Comparison of ENCODE assay signal across 2 cellular contexts in the genomic region with DNA sequence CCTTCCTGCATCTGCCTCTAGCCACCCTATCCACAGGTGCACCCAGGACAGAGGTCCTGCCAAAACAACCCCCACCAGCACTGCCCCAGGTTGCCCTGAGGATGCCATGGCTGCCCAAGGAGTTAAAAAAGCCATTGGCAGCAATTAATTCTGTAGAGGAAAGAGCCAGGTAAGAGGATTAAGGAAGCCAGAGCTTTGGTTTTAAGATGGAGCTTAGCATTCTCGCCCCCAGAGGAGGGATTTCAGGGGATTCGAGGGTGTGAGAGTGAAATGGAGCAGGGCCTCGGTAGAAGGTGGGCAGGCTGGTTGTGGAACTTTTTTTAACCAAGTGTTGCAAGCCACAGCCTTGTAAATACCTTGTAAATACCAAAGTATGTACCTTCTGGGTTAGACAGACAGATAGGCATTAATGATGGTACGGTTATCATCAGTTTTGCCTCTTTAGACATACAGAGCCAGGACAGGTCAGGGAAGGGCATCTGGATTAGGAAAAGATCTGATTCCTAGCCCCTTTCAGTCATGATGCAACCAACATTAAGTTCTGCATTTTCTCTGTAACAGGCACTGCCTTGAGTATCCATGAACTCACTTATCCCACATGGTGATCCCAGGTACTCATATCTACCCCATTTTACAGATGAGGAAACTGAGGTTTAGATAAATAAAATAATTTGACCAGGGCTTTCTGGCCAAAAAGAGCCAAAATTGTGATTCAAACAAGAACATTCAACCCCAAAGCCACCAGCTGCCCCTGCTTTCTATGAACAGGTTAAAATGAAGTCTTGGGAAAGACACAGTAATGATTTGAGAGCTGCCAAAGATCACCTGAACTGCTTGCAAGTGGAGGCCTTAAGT.
TF ChIP-seq lines count a peak whose summit lies in the region.

No MANE protein-coding gene starts in this region.

TF ChIP-seq in IMR-90, 13 proteins besides CTCF, POLR2A, EP300 and RAD21:
- no peak for TF ChIP-seq CHD1 (IDR thresholded peaks at IDR 0.05; ENCODE audit: low read depth, low read length)
- TF ChIP-seq CEBPB (IDR thresholded peaks at IDR 0.05; ENCODE audit: low read depth, low read length) = no peak
- TF ChIP-seq NFE2L2 (IDR thresholded peaks at IDR 0.05; ENCODE audit: low read depth, low read length) = no peak
- TF ChIP-seq MXI1 (IDR thresholded peaks at IDR 0.05; ENCODE audit: borderline replicate concordance, low read depth, low read length) = no peak
- no peak for TF ChIP-seq RCOR1 (IDR thresholded peaks at IDR 0.05; ENCODE audit: insufficient replicate concordance, low read length)
- TF ChIP-seq RFX5 (IDR thresholded peaks at IDR 0.05; ENCODE audit: low read depth, low read length) = no peak
- TF ChIP-seq, protein P1, sequence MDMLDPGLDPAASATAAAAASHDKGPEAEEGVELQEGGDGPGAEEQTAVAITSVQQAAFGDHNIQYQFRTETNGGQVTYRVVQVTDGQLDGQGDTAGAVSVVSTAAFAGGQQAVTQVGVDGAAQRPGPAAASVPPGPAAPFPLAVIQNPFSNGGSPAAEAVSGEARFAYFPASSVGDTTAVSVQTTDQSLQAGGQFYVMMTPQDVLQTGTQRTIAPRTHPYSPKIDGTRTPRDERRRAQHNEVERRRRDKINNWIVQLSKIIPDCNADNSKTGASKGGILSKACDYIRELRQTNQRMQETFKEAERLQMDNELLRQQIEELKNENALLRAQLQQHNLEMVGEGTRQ (IDR thresholded peaks at IDR 0.05; ENCODE audit: low read depth, low read length) = no peak
- no peak for TF ChIP-seq FOS (IDR thresholded peaks at IDR 0.05; ENCODE audit: low read depth, low read length)
- no peak for TF ChIP-seq MAFK (IDR thresholded peaks at IDR 0.05; ENCODE audit: low read depth, low read length)
- TF ChIP-seq, protein P2, sequence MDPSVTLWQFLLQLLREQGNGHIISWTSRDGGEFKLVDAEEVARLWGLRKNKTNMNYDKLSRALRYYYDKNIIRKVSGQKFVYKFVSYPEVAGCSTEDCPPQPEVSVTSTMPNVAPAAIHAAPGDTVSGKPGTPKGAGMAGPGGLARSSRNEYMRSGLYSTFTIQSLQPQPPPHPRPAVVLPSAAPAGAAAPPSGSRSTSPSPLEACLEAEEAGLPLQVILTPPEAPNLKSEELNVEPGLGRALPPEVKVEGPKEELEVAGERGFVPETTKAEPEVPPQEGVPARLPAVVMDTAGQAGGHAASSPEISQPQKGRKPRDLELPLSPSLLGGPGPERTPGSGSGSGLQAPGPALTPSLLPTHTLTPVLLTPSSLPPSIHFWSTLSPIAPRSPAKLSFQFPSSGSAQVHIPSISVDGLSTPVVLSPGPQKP (IDR thresholded peaks at IDR 0.05; ENCODE audit: borderline replicate concordance, low read depth, low read length) = no peak
TF ChIP-seq in IMR-90: peak in this region for 0.

TF ChIP-seq in K562, 482 proteins besides CTCF, POLR2A, EP300 and RAD21:
- TF ChIP-seq, protein P3, sequence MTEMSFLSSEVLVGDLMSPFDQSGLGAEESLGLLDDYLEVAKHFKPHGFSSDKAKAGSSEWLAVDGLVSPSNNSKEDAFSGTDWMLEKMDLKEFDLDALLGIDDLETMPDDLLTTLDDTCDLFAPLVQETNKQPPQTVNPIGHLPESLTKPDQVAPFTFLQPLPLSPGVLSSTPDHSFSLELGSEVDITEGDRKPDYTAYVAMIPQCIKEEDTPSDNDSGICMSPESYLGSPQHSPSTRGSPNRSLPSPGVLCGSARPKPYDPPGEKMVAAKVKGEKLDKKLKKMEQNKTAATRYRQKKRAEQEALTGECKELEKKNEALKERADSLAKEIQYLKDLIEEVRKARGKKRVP (CRISPR knock-in tag; IDR thresholded peaks at IDR 0.05) = no peak
- TF ChIP-seq, protein P4, sequence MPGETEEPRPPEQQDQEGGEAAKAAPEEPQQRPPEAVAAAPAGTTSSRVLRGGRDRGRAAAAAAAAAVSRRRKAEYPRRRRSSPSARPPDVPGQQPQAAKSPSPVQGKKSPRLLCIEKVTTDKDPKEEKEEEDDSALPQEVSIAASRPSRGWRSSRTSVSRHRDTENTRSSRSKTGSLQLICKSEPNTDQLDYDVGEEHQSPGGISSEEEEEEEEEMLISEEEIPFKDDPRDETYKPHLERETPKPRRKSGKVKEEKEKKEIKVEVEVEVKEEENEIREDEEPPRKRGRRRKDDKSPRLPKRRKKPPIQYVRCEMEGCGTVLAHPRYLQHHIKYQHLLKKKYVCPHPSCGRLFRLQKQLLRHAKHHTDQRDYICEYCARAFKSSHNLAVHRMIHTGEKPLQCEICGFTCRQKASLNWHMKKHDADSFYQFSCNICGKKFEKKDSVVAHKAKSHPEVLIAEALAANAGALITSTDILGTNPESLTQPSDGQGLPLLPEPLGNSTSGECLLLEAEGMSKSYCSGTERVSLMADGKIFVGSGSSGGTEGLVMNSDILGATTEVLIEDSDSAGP (CRISPR knock-in tag; IDR thresholded peaks at IDR 0.05) = no peak
- TF ChIP-seq, protein P5, sequence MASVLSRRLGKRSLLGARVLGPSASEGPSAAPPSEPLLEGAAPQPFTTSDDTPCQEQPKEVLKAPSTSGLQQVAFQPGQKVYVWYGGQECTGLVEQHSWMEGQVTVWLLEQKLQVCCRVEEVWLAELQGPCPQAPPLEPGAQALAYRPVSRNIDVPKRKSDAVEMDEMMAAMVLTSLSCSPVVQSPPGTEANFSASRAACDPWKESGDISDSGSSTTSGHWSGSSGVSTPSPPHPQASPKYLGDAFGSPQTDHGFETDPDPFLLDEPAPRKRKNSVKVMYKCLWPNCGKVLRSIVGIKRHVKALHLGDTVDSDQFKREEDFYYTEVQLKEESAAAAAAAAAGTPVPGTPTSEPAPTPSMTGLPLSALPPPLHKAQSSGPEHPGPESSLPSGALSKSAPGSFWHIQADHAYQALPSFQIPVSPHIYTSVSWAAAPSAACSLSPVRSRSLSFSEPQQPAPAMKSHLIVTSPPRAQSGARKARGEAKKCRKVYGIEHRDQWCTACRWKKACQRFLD (CRISPR knock-in tag; IDR thresholded peaks at IDR 0.05) = no peak
- TF ChIP-seq GATAD2A (IDR thresholded peaks at IDR 0.05) = no peak
- TF ChIP-seq RBM25 (IDR thresholded peaks at IDR 0.05; ENCODE audit: low read depth, low read length, severe bottlenecking) = peak; percentile 78
- no peak for TF ChIP-seq CCAR2 (IDR thresholded peaks at IDR 0.05; ENCODE audit: low read depth, low read length)
- no peak for TF ChIP-seq KLF10 (CRISPR knock-in tag; IDR thresholded peaks at IDR 0.05)
- no peak for TF ChIP-seq HDGF (IDR thresholded peaks at IDR 0.05)
- TF ChIP-seq, protein P6, sequence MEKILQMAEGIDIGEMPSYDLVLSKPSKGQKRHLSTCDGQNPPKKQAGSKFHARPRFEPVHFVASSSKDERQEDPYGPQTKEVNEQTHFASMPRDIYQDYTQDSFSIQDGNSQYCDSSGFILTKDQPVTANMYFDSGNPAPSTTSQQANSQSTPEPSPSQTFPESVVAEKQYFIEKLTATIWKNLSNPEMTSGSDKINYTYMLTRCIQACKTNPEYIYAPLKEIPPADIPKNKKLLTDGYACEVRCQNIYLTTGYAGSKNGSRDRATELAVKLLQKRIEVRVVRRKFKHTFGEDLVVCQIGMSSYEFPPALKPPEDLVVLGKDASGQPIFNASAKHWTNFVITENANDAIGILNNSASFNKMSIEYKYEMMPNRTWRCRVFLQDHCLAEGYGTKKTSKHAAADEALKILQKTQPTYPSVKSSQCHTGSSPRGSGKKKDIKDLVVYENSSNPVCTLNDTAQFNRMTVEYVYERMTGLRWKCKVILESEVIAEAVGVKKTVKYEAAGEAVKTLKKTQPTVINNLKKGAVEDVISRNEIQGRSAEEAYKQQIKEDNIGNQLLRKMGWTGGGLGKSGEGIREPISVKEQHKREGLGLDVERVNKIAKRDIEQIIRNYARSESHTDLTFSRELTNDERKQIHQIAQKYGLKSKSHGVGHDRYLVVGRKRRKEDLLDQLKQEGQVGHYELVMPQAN (IDR thresholded peaks at IDR 0.05; ENCODE audit: borderline replicate concordance) = no peak
- TF ChIP-seq POLR2H (tag; IDR thresholded peaks at IDR 0.05; ENCODE audit: low read depth) = no peak
- no peak for TF ChIP-seq SMAD1 (IDR thresholded peaks at IDR 0.05; ENCODE audit: low read depth, low read length, partially characterized antibody)
- no peak for TF ChIP-seq CTBP1 (IDR thresholded peaks at IDR 0.05; ENCODE audit: borderline replicate concordance)
- TF ChIP-seq PRMT5 (CRISPR knock-in tag; IDR thresholded peaks at IDR 0.05) = no peak
- TF ChIP-seq PHB2 (IDR thresholded peaks at IDR 0.05; ENCODE audit: low read depth) = no peak
- TF ChIP-seq HNRNPH1 (optimal IDR thresholded peaks at IDR 0.05; ENCODE audit: low read depth, low read length) = no peak
- no peak for TF ChIP-seq MYBL2 (IDR thresholded peaks at IDR 0.05; ENCODE audit: low read depth)
- no peak for TF ChIP-seq MYBL2 (CRISPR knock-in tag; IDR thresholded peaks at IDR 0.05; ENCODE audit: borderline replicate concordance)
- no peak for TF ChIP-seq POU5F1 (IDR thresholded peaks at IDR 0.05; ENCODE audit: borderline replicate concordance, low read depth, low read length, partially characterized antibody)
- 0 out of 2 replicates have a peak, but pooled peaks have one; percentile 35 for TF ChIP-seq BCOR (IDR thresholded peaks at IDR 0.05)
- no peak for TF ChIP-seq ESRRA (IDR thresholded peaks at IDR 0.05; ENCODE audit: borderline replicate concordance, low read depth)
- no peak for TF ChIP-seq ILF3 (IDR thresholded peaks at IDR 0.05; ENCODE audit: borderline replicate concordance)
- TF ChIP-seq MBD2 (IDR thresholded peaks at IDR 0.05; ENCODE audit: borderline replicate concordance, low read depth) = no peak
- no peak for TF ChIP-seq ZNF77 (CRISPR knock-in tag; IDR thresholded peaks at IDR 0.05)
- TF ChIP-seq JUN (IDR thresholded peaks at IDR 0.05; ENCODE audit: borderline replicate concordance, low read depth, low read length) = no peak
- no peak for TF ChIP-seq JUN (CRISPR knock-in tag; IDR thresholded peaks at IDR 0.05; ENCODE audit: borderline replicate concordance)
- no peak for TF ChIP-seq ZNF217 (CRISPR knock-in tag; IDR thresholded peaks at IDR 0.05)
- TF ChIP-seq KDM1A (IDR thresholded peaks at IDR 0.05) = 0 out of 4 replicates have a peak, but pooled peaks of 1 of the 2 experiments have one; percentile 24
- TF ChIP-seq TEAD1 (CRISPR knock-in tag; IDR thresholded peaks at IDR 0.05) = no peak
- no peak for TF ChIP-seq KLF6 (CRISPR knock-in tag; IDR thresholded peaks at IDR 0.05; ENCODE audit: borderline replicate concordance)
- TF ChIP-seq, protein P7, sequence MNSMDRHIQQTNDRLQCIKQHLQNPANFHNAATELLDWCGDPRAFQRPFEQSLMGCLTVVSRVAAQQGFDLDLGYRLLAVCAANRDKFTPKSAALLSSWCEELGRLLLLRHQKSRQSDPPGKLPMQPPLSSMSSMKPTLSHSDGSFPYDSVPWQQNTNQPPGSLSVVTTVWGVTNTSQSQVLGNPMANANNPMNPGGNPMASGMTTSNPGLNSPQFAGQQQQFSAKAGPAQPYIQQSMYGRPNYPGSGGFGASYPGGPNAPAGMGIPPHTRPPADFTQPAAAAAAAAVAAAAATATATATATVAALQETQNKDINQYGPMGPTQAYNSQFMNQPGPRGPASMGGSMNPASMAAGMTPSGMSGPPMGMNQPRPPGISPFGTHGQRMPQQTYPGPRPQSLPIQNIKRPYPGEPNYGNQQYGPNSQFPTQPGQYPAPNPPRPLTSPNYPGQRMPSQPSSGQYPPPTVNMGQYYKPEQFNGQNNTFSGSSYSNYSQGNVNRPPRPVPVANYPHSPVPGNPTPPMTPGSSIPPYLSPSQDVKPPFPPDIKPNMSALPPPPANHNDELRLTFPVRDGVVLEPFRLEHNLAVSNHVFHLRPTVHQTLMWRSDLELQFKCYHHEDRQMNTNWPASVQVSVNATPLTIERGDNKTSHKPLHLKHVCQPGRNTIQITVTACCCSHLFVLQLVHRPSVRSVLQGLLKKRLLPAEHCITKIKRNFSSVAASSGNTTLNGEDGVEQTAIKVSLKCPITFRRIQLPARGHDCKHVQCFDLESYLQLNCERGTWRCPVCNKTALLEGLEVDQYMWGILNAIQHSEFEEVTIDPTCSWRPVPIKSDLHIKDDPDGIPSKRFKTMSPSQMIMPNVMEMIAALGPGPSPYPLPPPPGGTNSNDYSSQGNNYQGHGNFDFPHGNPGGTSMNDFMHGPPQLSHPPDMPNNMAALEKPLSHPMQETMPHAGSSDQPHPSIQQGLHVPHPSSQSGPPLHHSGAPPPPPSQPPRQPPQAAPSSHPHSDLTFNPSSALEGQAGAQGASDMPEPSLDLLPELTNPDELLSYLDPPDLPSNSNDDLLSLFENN (IDR thresholded peaks at IDR 0.05; ENCODE audit: low read depth in 2 of 2, low read length in 2 of 2) = no peak
- TF ChIP-seq RBM22 (IDR thresholded peaks at IDR 0.05; ENCODE audit: low read depth, low read length, poor library complexity, severe bottlenecking) = no peak
- no peak for TF ChIP-seq MAFK (IDR thresholded peaks at IDR 0.05; ENCODE audit: low read length)
- no peak for TF ChIP-seq KLF16 (IDR thresholded peaks at IDR 0.05)
- 0 out of 2 replicates have a peak, but pooled peaks have one; percentile 60 for TF ChIP-seq ADNP (tag; IDR thresholded peaks at IDR 0.05)
- no peak for TF ChIP-seq SUPT5H (IDR thresholded peaks at IDR 0.05)
- TF ChIP-seq KDM5B (IDR thresholded peaks at IDR 0.05; ENCODE audit: insufficient replicate concordance, low read depth, low read length) = no peak
- TF ChIP-seq RCOR1 (IDR thresholded peaks at IDR 0.05; ENCODE audit: borderline replicate concordance in 1 of 2, low read depth in 2 of 2, low read length in 2 of 2) = peak in 1 of 2 experiments; percentile 16; a peak in 1 of 4 replicates
- no peak for TF ChIP-seq TAF9B (IDR thresholded peaks at IDR 0.05; ENCODE audit: partially characterized antibody)
- no peak for TF ChIP-seq TEAD4 (IDR thresholded peaks at IDR 0.05; ENCODE audit: low read length)
- TF ChIP-seq TEAD4 (CRISPR knock-in tag; IDR thresholded peaks at IDR 0.05; ENCODE audit: borderline replicate concordance) = no peak
- TF ChIP-seq ZNF764 (CRISPR knock-in tag; IDR thresholded peaks at IDR 0.05; ENCODE audit: low read depth) = no peak
